21 cellular contexts compared by ENCODE assay signal in the genomic region with DNA sequence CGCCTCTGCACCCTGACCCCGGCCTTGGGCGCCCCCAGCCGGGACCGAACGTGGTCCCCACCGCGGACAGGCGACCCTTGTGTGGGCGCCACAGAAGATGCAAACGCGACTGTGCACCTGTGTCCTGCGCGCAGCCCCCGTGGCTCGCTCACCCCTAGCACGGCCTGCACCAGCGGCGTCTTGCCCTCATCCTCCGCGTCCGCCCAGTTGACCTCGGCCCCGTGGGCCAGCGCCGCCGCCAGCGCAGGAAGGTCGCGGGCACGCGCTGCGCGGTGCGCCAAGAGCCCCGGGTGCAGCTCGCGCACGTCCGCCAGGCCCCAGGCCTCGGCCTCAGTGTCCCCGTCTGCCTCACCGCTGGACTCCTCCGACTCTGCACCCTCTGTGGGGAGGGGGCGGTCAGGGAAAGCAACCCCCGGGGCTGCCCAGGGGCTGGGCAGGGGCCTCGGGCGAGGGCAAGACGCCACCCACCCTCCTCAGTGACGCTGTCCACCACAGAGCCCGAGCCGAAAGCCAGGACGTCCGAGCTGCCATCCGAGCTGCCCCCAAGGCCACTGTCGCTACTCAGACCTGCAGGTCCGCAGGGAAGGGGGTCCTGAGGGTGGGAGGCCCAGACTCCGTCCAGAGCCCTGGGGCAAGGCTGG.
"Had no signal": no experiment of that assay in that cellular context is flagged by ENCODE, and none has a peak within 500 bp of the region (broad histone marks: within the 10 kb centered on the region; RNA-seq: fewer than 3 reads in every experiment).

No MANE protein-coding gene starts in this region.

- H3K27ac Mint-ChIP-seq: activated T-cell treated with anti-CD3 and anti-CD28 coated beads, Interleukin-2, amount 50 U/mL, for 72 hours; mesothelial cell of epicardium; natural killer cell treated with Interleukin-12 subunit alpha and Interleukin-12 subunit beta and Interleukin-15 and Interleukin-18, amount 100 ng/mL, for 72 hours; stimulated activated memory B cell treated with anti-CD40 and anti-IgM and Interleukin-4, amounts not matched to agents 10 μg/mL and 1 μg/mL and 100 μg/mL, for 72 hours had no signal

- H3K4me1 ChIP-seq: parathyroid adenoma had no signal

- H3K36me3 Mint-ChIP-seq: mesothelial cell of epicardium; natural killer cell treated with Interleukin-12 subunit alpha and Interleukin-12 subunit beta and Interleukin-15 and Interleukin-18, amount 100 ng/mL, for 72 hours; stimulated activated memory B cell treated with anti-CD40 and anti-IgM and Interleukin-4, amounts not matched to agents 10 μg/mL and 1 μg/mL and 100 μg/mL, for 72 hours had no signal

- H3K27ac ChIP-seq: brain microvascular endothelial cell, hepatocyte, parathyroid adenoma, spleen, tibial artery, VCaP had no signal

- H3K9me3 Mint-ChIP-seq: activated T-cell treated with anti-CD3 and anti-CD28 coated beads, Interleukin-2, amount 50 U/mL, for 72 hours; mesothelial cell of epicardium; natural killer cell treated with Interleukin-12 subunit alpha and Interleukin-12 subunit beta and Interleukin-15 and Interleukin-18, amount 100 ng/mL, for 72 hours; stimulated activated memory B cell treated with anti-CD40 and anti-IgM and Interleukin-4, amounts not matched to agents 10 μg/mL and 1 μg/mL and 100 μg/mL, for 72 hours had no signal

- H3K4me3 Mint-ChIP-seq: activated T-cell treated with anti-CD3 and anti-CD28 coated beads, Interleukin-2, amount 50 U/mL, for 72 hours; mesothelial cell of epicardium; natural killer cell treated with Interleukin-12 subunit alpha and Interleukin-12 subunit beta and Interleukin-15 and Interleukin-18, amount 100 ng/mL, for 72 hours; stimulated activated memory B cell treated with anti-CD40 and anti-IgM and Interleukin-4, amounts not matched to agents 10 μg/mL and 1 μg/mL and 100 μg/mL, for 72 hours had no signal

- ATAC-seq: natural killer cell treated with Interleukin-12 subunit alpha and Interleukin-12 subunit beta and Interleukin-15 and Interleukin-18, amount 100 ng/mL, for 72 hours had no signal

- H3K27me3 Mint-ChIP-seq: natural killer cell treated with Interleukin-12 subunit alpha and Interleukin-12 subunit beta and Interleukin-15 and Interleukin-18, amount 100 ng/mL, for 72 hours; stimulated activated memory B cell treated with anti-CD40 and anti-IgM and Interleukin-4, amounts not matched to agents 10 μg/mL and 1 μg/mL and 100 μg/mL, for 72 hours had no signal

- DNase-seq: activated CD4-positive, CD25-positive, alpha-beta regulatory T cell treated with anti-CD3 and anti-CD28 coated beads, Interleukin-2, amount 50 U/mL, for 72 hours; activated CD8-positive, alpha-beta memory T cell treated with anti-CD3 and anti-CD28 coated beads for 24 hours; activated effector memory CD4-positive, alpha-beta T cell treated with anti-CD3 and anti-CD28 coated beads, Interleukin-2, amount 50 U/mL, for 16 hours; activated naive CD4-positive, alpha-beta T cell treated with anti-CD3 and anti-CD28 coated beads, Interleukin-2, amount 50 U/mL, for 16 hours; activated T-cell treated with anti-CD3 and anti-CD28 coated beads, Interleukin-2, amount 50 U/mL, for 72 hours; aorta; brain microvascular endothelial cell; central memory CD4-positive, alpha-beta T cell; dorsolateral prefrontal cortex; foreskin fibroblast; stimulated activated CD4-positive, alpha-beta T cell treated with anti-CD3 and anti-CD28 coated beads, Interleukin-4, amount 100 ng/mL, for 4 hours; T-helper 2 cell; tibial artery had no signal

- H3K4me3 ChIP-seq: dorsolateral prefrontal cortex, hepatocyte, lung, spleen, tibial artery had no signal

- H3K9me3 ChIP-seq: spleen, tibial artery had no signal

- H3K9ac ChIP-seq: parathyroid adenoma had no signal

- H3K27me3 ChIP-seq: brain microvascular endothelial cell, dorsolateral prefrontal cortex, hepatocyte had no signal
